7 cellular contexts compared by ENCODE assay signal in the genomic region with DNA sequence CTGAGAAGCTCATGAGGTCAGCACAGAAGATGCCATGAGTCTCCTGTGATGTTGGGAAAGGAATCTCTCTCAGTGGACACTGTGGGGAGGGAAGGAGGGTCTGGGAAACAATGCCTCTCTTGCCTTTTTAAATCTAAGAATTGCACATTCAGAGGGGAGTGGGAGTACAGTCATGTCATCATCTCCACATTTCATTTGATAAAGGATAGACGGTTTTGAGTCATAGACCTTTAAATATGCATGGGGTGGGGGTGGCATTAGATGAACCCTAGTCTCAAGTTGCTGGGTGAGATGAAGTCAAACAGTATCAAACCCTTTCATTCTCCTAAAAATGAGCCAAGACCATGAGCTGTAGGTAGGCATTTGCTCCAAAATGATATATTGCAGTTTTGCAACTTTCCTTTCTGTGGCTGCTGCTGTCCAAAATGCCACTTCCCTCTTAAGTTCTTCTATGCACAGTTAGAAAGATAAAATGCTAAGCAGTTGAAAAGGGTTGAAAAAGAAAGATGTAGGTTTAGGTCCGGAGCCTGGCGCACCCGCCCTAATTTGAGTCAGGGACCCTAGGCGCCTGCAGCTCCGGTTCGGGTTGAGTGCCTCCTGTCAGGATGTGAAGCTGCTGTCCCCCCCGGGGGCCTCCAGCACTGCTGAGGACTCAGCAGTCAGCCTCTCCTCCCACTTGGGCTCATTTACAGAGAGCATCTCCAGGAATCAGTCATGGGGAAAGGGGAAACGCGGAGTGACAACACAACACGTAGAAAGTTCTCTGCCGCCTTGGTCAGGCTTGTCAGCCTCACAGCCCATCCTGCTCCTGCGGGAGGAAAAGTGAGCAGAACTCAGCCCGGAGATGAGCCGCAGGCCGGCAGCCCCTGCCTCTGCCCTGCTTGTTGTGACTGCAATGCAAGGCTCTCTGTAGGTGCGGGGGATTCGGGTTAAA.
DNase-seq lines count a peak whose midpoint lies in the region; ATAC-seq and TF ChIP-seq lines count a peak whose summit lies in the region.

No MANE protein-coding gene starts in this region.

- H3K4me2 ChIP-seq in OCI-LY3 (ENCODE audit: low read length), result peak overlapping the region; percentile 87

- H3K27me3 ChIP-seq in OCI-LY3 (ENCODE audit: low read depth, low read length), result no peaks in the 10 kb centered on the region

- TF ChIP-seq CTCF in OCI-LY3 (IDR thresholded peaks at IDR 0.05; ENCODE audit: low read depth, low read length), result no peak

- DNase-seq in activated naive CD4-positive, alpha-beta T cell treated with Interleukin-2 at 50 U/mL for 16 hours, result peak; percentile 46
- peak; percentile 72 for DNase-seq in kidney tubule cell (ENCODE audit: low spot score)
- peak; percentile 16 for DNase-seq in stimulated activated CD8-positive, alpha-beta memory T cell treated with anti-CD3 and anti-CD28 coated beads, Interleukin-4, amount 100 ng/mL, for 24 hours (ENCODE audit: low read depth)
- DNase-seq in NCI-H2081 (lab: John Stamatoyannopoulos, UW), result no peak
- DNase-seq in NCI-H1105 treated with DMSO at 0.1 percent for 48 hours (lab: John Stamatoyannopoulos, UW), result no peak

- H3K27ac ChIP-seq in OCI-LY3 (ENCODE audit: low read length), result no peak overlapping the region

- no peaks in the 10 kb centered on the region for H3K36me3 ChIP-seq in OCI-LY3 (replicated peaks; ENCODE audit: low read depth, low read length)

- peak overlapping the region; percentile 51 for H3K9ac ChIP-seq in OCI-LY3 (ENCODE audit: low read length)

- peak; percentile 54 for ATAC-seq in GM21367 (IDR thresholded peaks at IDR 0.05; ENCODE audit: unreplicated experiment)

- peaks cover 30% of the 10 kb centered on the region for H3K4me1 ChIP-seq in OCI-LY3 (ENCODE audit: low read length)

- H3K9me3 ChIP-seq in OCI-LY3 (ENCODE audit: insufficient read depth, low read length), result no peaks in the 10 kb centered on the region

- no peaks in the 10 kb centered on the region for H4K20me1 ChIP-seq in OCI-LY3 (ENCODE audit: insufficient read depth, low read length)

- peak overlapping the region; percentile 76 for H3K4me3 ChIP-seq in OCI-LY3 (ENCODE audit: low read length)

- H3K79me2 ChIP-seq in OCI-LY3 (ENCODE audit: low read length), result no peaks in the 10 kb centered on the region

- H2AFZ ChIP-seq in OCI-LY3 (ENCODE audit: low read depth, low read length), result peak overlapping the region; percentile 89

Comparison
In these comparisons a context has a peak if more than half of its experiments do, and no peak if none do; other contexts are left out.
1. DNase-seq: peak in activated naive CD4-positive, alpha-beta T cell treated with Interleukin-2 at 50 U/mL for 16 hours (single experiment), kidney tubule cell (single experiment) and stimulated activated CD8-positive, alpha-beta memory T cell treated with anti-CD3 and anti-CD28 coated beads, Interleukin-4, amount 100 ng/mL, for 24 hours (single experiment); none in NCI-H2081 (0 of 2) and NCI-H1105 treated with DMSO at 0.1 percent for 48 hours (single experiment).